Comparison of ENCODE assay signal across 8 cellular contexts in genomic region chr17:83079340-83079747, GRCh38. TPM values are rescaled to one million over a fixed set of nuclear protein-coding genes. Genes with fewer than 3 reads are reported as not detected.
DNase-seq lines count a peak whose midpoint lies in the region; ATAC-seq, FAIRE-seq and TF ChIP-seq lines count a peak whose summit lies in the region.

Gene METRNL (plus strand): TSS chr17:83079609. CDS start chr17:83079816, 207 bp downstream.

- no CpG with 5 or more reads among the region's 70 CpGs for WGBS in GM12878 (ENCODE audit: insufficient coverage, insufficient replicate concordance, low lambda C conversion rate, missing lambda C conversion rate)

- H2AFZ ChIP-seq in GM12878 (ENCODE audit: control insufficient read depth, low read depth, low read length), result peak within 1 kb of the TSS; percentile 17; the same call in 1 of the 2 replicates

- no peaks in the 10 kb centered on the region for H4K20me1 ChIP-seq in GM12878 (ENCODE audit: control insufficient read depth, insufficient read depth)

- no peak for TF ChIP-seq CTCF in GM12878 (IDR thresholded peaks at IDR 0.05 in 2 of 3, conservative IDR thresholded peaks at IDR 0.05 in 1 of 3; ENCODE audit: control insufficient read depth in 2 of 3, extremely low read depth in 1 of 3, insufficient read depth in 1 of 3, low read depth in 3 of 3, low read length in 3 of 3)

- no peak within 1 kb of the TSS for H3K27ac ChIP-seq in GM12878 (ENCODE audit: control insufficient read depth, insufficient read depth)

- TF ChIP-seq RAD21 in GM12878 (IDR thresholded peaks at IDR 0.05; ENCODE audit: insufficient read depth, low read depth, low read length), result no peak

- FAIRE-seq in GM12878 (lab: Jason Lieb, UNC), result no peak

- in situ Hi-C loops in GM12878 (cut with MboI), result no loop called here

- peaks cover 4 to 24% of the 10 kb centered on the region in 2 experiments for H3K27me3 ChIP-seq in GM12878 (replicated peaks in 1 of 2; ENCODE audit: control insufficient read depth in 2 of 2, insufficient read depth in 2 of 2, low read length in 1 of 2)

- H3K36me3 Mint-ChIP-seq in T-helper 2 cell treated with Interferon-gamma antibody and Interleukin-4, amounts not matched to agents 5 μg/mL and 100 μg/mL, for 36 hours (ENCODE audit: low read depth), result no peaks in the 10 kb centered on the region

- no peaks in the 10 kb centered on the region for H3K9me3 ChIP-seq in GM12878 (replicated peaks; ENCODE audit: control insufficient read depth, insufficient read depth, low read length)

- SMC1A ChIA-PET in GM12878 (lab: Charles Lee; ENCODE audit: uncharacterized antibody, unreplicated experiment), result no interaction called here

- H3K4me3 ChIP-seq in GM12878, result peak within 1 kb of the TSS; percentile 57; the same call in 1 of the 2 replicates

- H3K79me2 ChIP-seq in GM12878 (ENCODE audit: control insufficient read depth, insufficient read depth, low read length), result no peaks in the 10 kb centered on the region

- ATAC-seq in GM12878 (peak; percentile 65), HG03457 (IDR thresholded peaks at IDR 0.05; ENCODE audit: unreplicated experiment) (no peak)

- CTCF ChIA-PET in GM12878 (lab: Yijun Ruan, JAX), result no interaction called here

- H3K4me2 ChIP-seq in GM12878 (ENCODE audit: control insufficient read depth, insufficient read depth), result peak within 1 kb of the TSS; percentile 82

- peak; percentile 74 for TF ChIP-seq POLR2A in GM12878 (IDR thresholded peaks at IDR 0.05; ENCODE audit: low read depth, low read length)

- peaks cover 27% of the 10 kb centered on the region for H3K4me1 Mint-ChIP-seq in T-helper 2 cell treated with Interferon-gamma antibody and Interleukin-4, amounts not matched to agents 5 μg/mL and 100 μg/mL, for 36 hours (ENCODE audit: low read depth)

- DNase-seq in NCI-H1436 (lab: John Stamatoyannopoulos, UW) (peak; percentile 36), NCI-H1436 treated with DMSO at 0.1 percent for 48 hours (lab: John Stamatoyannopoulos, UW) (no peak), HK-2 (ENCODE audit: unreplicated experiment) (peak; percentile 79), GM12878 (ENCODE audit: low read depth, low spot score) (no peak), hypothalamus (lab: John Stamatoyannopoulos, UW) (peak in 41 of 51 donors; percentile 16 to 80 (median 46)), renal cortical epithelial cell (ENCODE audit: low read depth) (no peak)
- peak; percentile 67 for DNase-seq in T-helper 2 cell treated with Interferon-gamma antibody and Interleukin-4, amounts not matched to agents 5 μg/mL and 100 μg/mL, for 36 hours (ENCODE audit: low spot score)

- no peak within 1 kb of the TSS for H3K27ac Mint-ChIP-seq in T-helper 2 cell treated with Interferon-gamma antibody and Interleukin-4, amounts not matched to agents 5 μg/mL and 100 μg/mL, for 36 hours

- intact Hi-C loops in GM12878 (cut with micrococcal nuclease; ENCODE audit: unreplicated experiment), result no loop called here

- no peak for TF ChIP-seq EP300 in GM12878 (IDR thresholded peaks at IDR 0.05; ENCODE audit: borderline replicate concordance in 1 of 2, control insufficient read depth in 1 of 2, low read depth in 2 of 2, low read length in 2 of 2)

- no TSS peak for BruUV-seq in GM12878 (replicated peaks; lab: Mats Ljungman, UMichigan)

- peak within 1 kb of the TSS; percentile 57 for H3K4me3 Mint-ChIP-seq in T-helper 2 cell treated with Interferon-gamma antibody and Interleukin-4, amounts not matched to agents 5 μg/mL and 100 μg/mL, for 36 hours

- POLR2A ChIA-PET in GM12878 (lab: Charles Lee), result no interaction called here

- no peaks in the 10 kb centered on the region for H3K9me3 Mint-ChIP-seq in T-helper 2 cell treated with Interferon-gamma antibody and Interleukin-4, amounts not matched to agents 5 μg/mL and 100 μg/mL, for 36 hours

- H3K36me3 ChIP-seq in GM12878 (ENCODE audit: control insufficient read depth in 2 of 2, insufficient read depth in 2 of 2, low read length in 1 of 2), result no peaks in the 10 kb centered on the region

- peaks cover 28% of the 10 kb centered on the region for H3K27me3 Mint-ChIP-seq in T-helper 2 cell treated with Interferon-gamma antibody and Interleukin-4, amounts not matched to agents 5 μg/mL and 100 μg/mL, for 36 hours (ENCODE audit: low read depth)

- RAD21 ChIA-PET in GM12878 (lab: Charles Lee; ENCODE audit: unreplicated experiment), result no interaction called here

- no peak within 1 kb of the TSS for H3K9ac ChIP-seq in GM12878 (ENCODE audit: control insufficient read depth, insufficient read depth, low read length)

- H3K4me1 ChIP-seq in GM12878 (ENCODE audit: control insufficient read depth, insufficient read depth, low read length), result 0 out of 2 replicates have a peak, but pooled peaks cover 3% of the 10 kb centered on the region

TF ChIP-seq in GM12878, 131 proteins besides CTCF, POLR2A, EP300 and RAD21:
- TF ChIP-seq ESRRA (IDR thresholded peaks at IDR 0.05; ENCODE audit: low read length) (no peak), ATF2 (IDR thresholded peaks at IDR 0.05; ENCODE audit: low read length) (no peak), TARDBP (IDR thresholded peaks at IDR 0.05; ENCODE audit: borderline replicate concordance) (no peak), NFYA (IDR thresholded peaks at IDR 0.05; ENCODE audit: borderline replicate concordance, low read depth, low read length) (no peak), SREBF2 (IDR thresholded peaks at IDR 0.05; ENCODE audit: low read length) (no peak), BCL11A (IDR thresholded peaks at IDR 0.05; ENCODE audit: low read depth, low read length) (no peak), TAF1 (IDR thresholded peaks at IDR 0.05; ENCODE audit: borderline replicate concordance, low read depth, low read length) (peak; percentile 78; the same call in 1 of the 2 replicates)

RNA-seq across cellular contexts. Expression of gene METRNL, which starts in this region (rescaled TPM):
- total RNA-seq in GM12878 (2013; cell fraction: nucleolus; rRNA removed), result 0.58 and 0.81 TPM in 2 replicates
- total RNA-seq in GM12878 (2014; rRNA removed) (2.5 and 3.7 TPM in 2 replicates), GM12878 (2014; rRNA removed; fragmentation: Illumina TruSeq; extraction: Trizol) (0.69 and 0.72 TPM in 2 replicates), GM12878 (2021) (3.5 TPM in 2 replicates), renal cortical epithelial cell (14.2 and 88.6 TPM in 2 replicates)
- 0.91 TPM for polyA plus RNA-seq in GM12878 (2011; ENCODE audit: low read depth)
- polyA plus RNA-seq in GM12878 (2011; rRNA removed) (0.19 and 0.20 TPM in 2 replicates), GM12878 (2014; fragmentation: Illumina TruSeq; extraction: Trizol) (0.25 TPM in 1 of 2 replicates, not detected in the other), GM12878 (2014; fragmentation: Nextera tagmentation; extraction: Ambion mirVana) (under 1 TPM; 0.05 TPM), GM12878 (2014; rRNA removed) (2.2 and 2.7 TPM in 2 replicates), GM12878 (2016; fragmentation: Nextera tagmentation; extraction: Ambion mirVana) (not detected)
- polyA plus RNA-seq in GM12878 (2011; cell fraction: cytosol; rRNA removed), result 1.5 and 2.0 TPM in 2 replicates
- 1.3 and 1.4 TPM in 2 replicates for polyA plus RNA-seq in GM12878 (2011; cell fraction: nucleus; rRNA removed)
- polyA plus RNA-seq in GM12878 (2012), result 3.2 and 3.4 TPM in 2 replicates
- polyA minus RNA-seq in GM12878 (2011; rRNA and poly(A)+ RNA removed), result 0.88 and 1.3 TPM in 2 replicates
- polyA minus RNA-seq in GM12878 (2011; cell fraction: cytosol; rRNA and poly(A)+ RNA removed), result 1.2 and 2.6 TPM in 2 replicates
- 0.24 and 1.6 TPM in 2 replicates for polyA minus RNA-seq in GM12878 (2011; cell fraction: nucleus; rRNA and poly(A)+ RNA removed)

Comparison
In these comparisons a context has a peak if more than half of its experiments do, and no peak if none do; other contexts are left out.
1. DNase-seq: peak in NCI-H1436 (single experiment), HK-2 (single experiment), T-helper 2 cell treated with Interferon-gamma antibody and Interleukin-4, amounts not matched to agents 5 μg/mL and 100 μg/mL, for 36 hours (single experiment) and hypothalamus (41 of 51); none in NCI-H1436 treated with DMSO at 0.1 percent for 48 hours (single experiment), GM12878 (single experiment) and renal cortical epithelial cell (single experiment).